In genomic region chr11:65279713-65280459, GRCh38 we compare ENCODE assay signal across 9 cellular contexts. TPM values are rescaled to one million over a fixed set of nuclear protein-coding genes. Genes with fewer than 3 reads are reported as not detected.
DNase-seq lines count a peak whose midpoint lies in the region; ATAC-seq and TF ChIP-seq lines count a peak whose summit lies in the region.
"Had no signal": no experiment of that assay in that cellular context is flagged by ENCODE, and none has a peak within 500 bp of the region (broad histone marks: within the 10 kb centered on the region; RNA-seq: fewer than 3 reads in every experiment).

No MANE protein-coding gene starts in this region.

- WGBS in mesodermal cell (ENCODE audit: insufficient coverage in 2 of 2), 2 experiments, result 46% methylated on average over 3 of the region's 5 CpGs; no CpG with 5 or more reads in 1 of the 2 experiments
- WGBS in transverse colon (ENCODE audit: low coverage in 1 of 2), 2 donors, result 30 to 38% methylated on average over 5 of the region's 5 CpGs

- no TSS peak for BruUV-seq in A673 (replicated peaks; lab: Mats Ljungman, UMichigan)

- H3K27me3 ChIP-seq in A673 (replicated peaks; ENCODE audit: insufficient read depth, low read depth, low read length, poor library complexity), result no peaks in the 10 kb centered on the region
- no peaks in the 10 kb centered on the region for H3K27me3 ChIP-seq in transverse colon
- H3K27me3 ChIP-seq: cardiac muscle cell had no signal

- peak overlapping the region; percentile 31 for H3K27ac ChIP-seq in A673 (ENCODE audit: low read depth, low read length, poor library complexity, severe bottlenecking)
- peak overlapping the region; percentile 33 for H3K27ac ChIP-seq in angular gyrus (ENCODE audit: low read depth, low read length)
- peak overlapping the region; percentile 95 for H3K27ac ChIP-seq in mesodermal cell (ENCODE audit: low read depth, low read length, severe bottlenecking)
- H3K27ac ChIP-seq in transverse colon, result peak overlapping the region in 3 of 4 donors; percentile 16 to 42 (median 40)
- H3K27ac ChIP-seq: cardiac muscle cell had no signal

- H3K4me1 ChIP-seq in A673 (ENCODE audit: insufficient read depth, low read length, poor library complexity, severe bottlenecking) (peaks cover 25% of the 10 kb centered on the region), mesodermal cell (ENCODE audit: control insufficient read depth, insufficient read depth, low read length, poor library complexity, severe bottlenecking) (peaks cover 60% of the 10 kb centered on the region), transverse colon (peaks cover 0 to 26% (median 13%) of the 10 kb centered on the region in 4 donors)

- CTCF ChIA-PET in A673 (lab: Charles Lee), result no interaction called here

- H3K36me3 ChIP-seq in A673 (ENCODE audit: insufficient read depth, low read length, poor library complexity, severe bottlenecking) (peaks cover 91% of the 10 kb centered on the region), mesodermal cell (ENCODE audit: control insufficient read depth, insufficient read depth, low read length) (peaks cover 56% of the 10 kb centered on the region), transverse colon (peaks cover 0 to 7% (median 0%) of the 10 kb centered on the region in 4 donors)

- intact Hi-C loops in A673 (cut with micrococcal nuclease; ENCODE audit: unreplicated experiment), result no loop called here
- intact Hi-C loops in transverse colon (cut with DNase I; ENCODE audit: low total_unique reads), result no loop called here

- TF ChIP-seq CTCF in A673 (conservative IDR thresholded peaks at IDR 0.05; ENCODE audit: low read depth, low read length) (no peak), transverse colon (IDR thresholded peaks at IDR 0.05) (no peak)

- in situ Hi-C loops in transverse colon (cut with MboI; ENCODE audit: low pct_ligation_motif_present in 1 of 4, low pct_unique_long_range_greater_than_20kb in 1 of 4, low sequenced_read_pairs in 3 of 4), result loop anchor here in 3 of 4 donors (5.0 to 10.0 kb wide), 2 partner anchors 32 to 45 kb away; partner anchors contain the start of gene CDC42EP2 (in 1 of the 3)

- H3K4me3 ChIP-seq in A673 (ENCODE audit: low read depth, low read length, poor library complexity, severe bottlenecking) (no peak overlapping the region), mesodermal cell (ENCODE audit: extremely low read depth, insufficient read depth, low read length, poor library complexity, severe bottlenecking) (no peak overlapping the region), transverse colon (no peak overlapping the region)
- H3K4me3 ChIP-seq: cardiac muscle cell had no signal

- POLR2A ChIA-PET in A673 (lab: Charles Lee; ENCODE audit: low non-redundant PET), result no interaction called here

- peak; percentile 39 for DNase-seq in A673 (ENCODE audit: low spot score)
- peak; percentile 96 for DNase-seq in LHCN-M2 (ENCODE audit: low read depth)
- DNase-seq in transverse colon, result no peak
- no peak for DNase-seq in NCI-H1092 (lab: John Stamatoyannopoulos, UW)

- ATAC-seq in GM21619 (IDR thresholded peaks at IDR 0.05; ENCODE audit: unreplicated experiment) (no peak), HG03135 (IDR thresholded peaks at IDR 0.05; ENCODE audit: unreplicated experiment) (no peak)

- no peak for TF ChIP-seq POLR2A in transverse colon (IDR thresholded peaks at IDR 0.05)

- TF ChIP-seq EP300 in transverse colon (IDR thresholded peaks at IDR 0.05; ENCODE audit: low read depth), result no peak

- no peaks in the 10 kb centered on the region for H3K9me3 ChIP-seq in A673 (ENCODE audit: low read depth, low read length, poor library complexity, severe bottlenecking)
- no peaks in the 10 kb centered on the region for H3K9me3 ChIP-seq in mesodermal cell (ENCODE audit: control insufficient read depth, low read length)
- no peaks in the 10 kb centered on the region for H3K9me3 ChIP-seq in transverse colon

RNA-seq across cellular contexts. Expression of gene POLA2, which starts 18.1 kb away (rescaled TPM):
- total RNA-seq in A673 (2021), result 92.4 TPM in 2 replicates
- total RNA-seq in LHCN-M2 (2014; rRNA removed), result 30.0 and 33.4 TPM in 2 replicates
- 19.5 TPM for polyA plus RNA-seq in LHCN-M2 (2012)
- 26.9 TPM for polyA plus RNA-seq in mesodermal cell (2013, experiment 1 of 2)
- 25.7 TPM for polyA plus RNA-seq in mesodermal cell (2013, experiment 2 of 2)
- total RNA-seq in transverse colon, result 10 to 100 TPM in 1 of 4 donors, 1 to 10 TPM in 3; 3.0 to 17.5 (median 6.2) TPM

RNA-seq across cellular contexts. Expression of gene CDC42EP2, which starts 34.8 kb away (rescaled TPM):
- total RNA-seq in A673 (2021), result 4.8 and 5.4 TPM in 2 replicates
- 10.2 and 20.5 TPM in 2 replicates for total RNA-seq in LHCN-M2 (2014; rRNA removed)
- polyA plus RNA-seq in LHCN-M2 (2012), result 26.2 TPM
- 14.7 TPM for polyA plus RNA-seq in mesodermal cell (2013, experiment 1 of 2)
- polyA plus RNA-seq in mesodermal cell (2013, experiment 2 of 2), result 8.1 TPM
- total RNA-seq in transverse colon, result 10 to 100 TPM in 3 of 4 donors, 1 to 10 TPM in 1; 9.1 to 22.7 (median 14.5) TPM

RNA-seq across cellular contexts. Expression of gene DPF2, which starts 53.8 kb away (rescaled TPM):
- total RNA-seq in A673 (2021) (125 and 149 TPM in 2 replicates), LHCN-M2 (2014; rRNA removed) (32.1 and 41.6 TPM in 2 replicates), transverse colon (10 to 100 TPM; 29.1 to 50.9 (median 37.6) TPM)
- polyA plus RNA-seq in LHCN-M2 (2012), result 34.4 TPM
- polyA plus RNA-seq in mesodermal cell (2013, experiment 1 of 2), result 81.1 TPM
- 73.7 TPM for polyA plus RNA-seq in mesodermal cell (2013, experiment 2 of 2)

Comparison
In these comparisons a context has a peak if more than half of its experiments do, and no peak if none do; other contexts are left out.
1. DNase-seq: peak in A673 (single experiment) and LHCN-M2 (single experiment); none in transverse colon (single experiment) and NCI-H1092 (single experiment).
2. H3K27ac ChIP-seq: peak in every context shown above with its lines; median percentile 95 in mesodermal cell; 40 in transverse colon; 33 in angular gyrus; 31 in A673.